Comparison of ENCODE assay signal across 8 cellular contexts in the genomic region with DNA sequence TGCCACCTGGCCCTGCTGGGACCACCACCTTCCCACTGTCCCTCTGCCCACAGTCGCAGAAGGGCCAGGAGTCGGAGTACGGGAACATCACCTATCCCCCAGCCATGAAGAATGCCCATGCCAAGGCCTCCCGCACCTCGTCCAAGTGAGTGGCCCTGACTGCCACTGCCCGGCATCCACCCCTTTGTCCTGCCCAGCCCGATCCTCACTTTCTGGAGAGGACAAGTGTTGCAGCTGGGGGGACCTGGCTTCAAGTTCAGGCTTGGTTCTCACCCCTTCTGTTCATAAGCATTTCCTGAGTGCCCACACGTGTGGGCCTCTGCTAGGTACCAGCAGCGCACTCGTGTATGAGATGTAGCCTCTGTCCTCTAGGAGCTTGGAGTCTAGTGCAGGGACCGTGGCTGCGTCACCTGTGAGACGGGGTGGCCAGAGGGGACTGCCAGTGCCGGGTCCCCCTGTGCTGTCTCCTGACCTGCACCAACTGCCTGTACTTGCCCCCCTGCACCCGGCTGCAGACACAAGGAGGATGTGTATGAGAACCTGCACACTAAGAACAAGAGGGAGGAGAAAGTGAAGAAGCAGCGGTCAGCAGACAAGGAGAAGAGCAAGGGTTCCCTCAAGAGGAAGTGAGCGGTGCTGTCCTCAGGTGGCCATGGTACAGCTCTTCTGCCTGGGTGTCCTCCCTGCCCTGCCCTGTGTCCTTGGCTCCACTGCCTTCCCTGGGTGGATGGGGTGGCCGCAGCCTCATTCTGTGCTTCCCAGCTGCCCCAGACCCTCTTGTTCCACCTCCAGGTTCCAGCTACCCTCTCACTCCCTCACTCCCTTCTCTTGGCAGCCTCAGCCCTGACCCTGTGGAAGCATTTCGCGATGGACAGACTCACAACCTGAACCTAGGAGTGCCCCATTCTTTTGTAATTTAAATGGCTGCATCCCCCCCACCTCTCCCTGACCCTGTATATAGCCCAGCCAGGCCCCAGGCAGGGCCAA. TPM values are rescaled to one million over a fixed set of nuclear protein-coding genes. Genes with fewer than 3 reads are reported as not detected.
A peak's percentile ranks its signal among the peaks of the same experiment; 100 is the strongest.
DNase-seq lines count a peak whose midpoint lies in the region; ATAC-seq and TF ChIP-seq lines count a peak whose summit lies in the region.

No MANE protein-coding gene starts in this region.

- no peaks in the 10 kb centered on the region for H3K9me3 Mint-ChIP-seq in activated CD4-positive, alpha-beta memory T cell treated with anti-CD3 and anti-CD28 coated beads, Interleukin-2, amount 10 ng/mL, durations not matched to agents 7 days and 5 days

- H3K4me1 Mint-ChIP-seq in activated CD4-positive, alpha-beta memory T cell treated with anti-CD3 and anti-CD28 coated beads, Interleukin-2, amount 10 ng/mL, durations not matched to agents 7 days and 5 days = peaks cover 93% of the 10 kb centered on the region

- CTCF ChIA-PET in activated CD4-positive, alpha-beta memory T cell treated with anti-CD3 and anti-CD28 coated beads, Interleukin-2, amount 10 ng/mL, durations not matched to agents 7 days and 5 days (lab: Charles Lee) = interaction anchor here (0.6 to 12.2 kb wide), 11 partner anchors 8 to 423 kb away, joined by 3 to 465 read pairs (median 9); a partner anchor contains a TSS

- H3K27me3 Mint-ChIP-seq in activated CD4-positive, alpha-beta memory T cell treated with anti-CD3 and anti-CD28 coated beads, Interleukin-2, amount 10 ng/mL, durations not matched to agents 7 days and 5 days = no peaks in the 10 kb centered on the region

- H3F3A ChIP-seq in DOHH2 (ENCODE audit: control insufficient read depth, insufficient read depth) = peaks cover 12% of the 10 kb centered on the region

- peaks cover 67% of the 10 kb centered on the region for H3K27me3 ChIP-seq in DOHH2 (ENCODE audit: control insufficient read depth, low read length)
- H3K27me3 ChIP-seq in iPS-15b (ENCODE audit: control insufficient read depth, insufficient read depth, low read length) = no peaks in the 10 kb centered on the region
- H3K27me3 ChIP-seq in thymus (ENCODE audit: control insufficient read depth, insufficient read depth) = no peaks in the 10 kb centered on the region

- H3K4me1 ChIP-seq in DOHH2 (ENCODE audit: control insufficient read depth, low read length) = peaks cover 72% of the 10 kb centered on the region
- H3K4me1 ChIP-seq in iPS-15b (ENCODE audit: control insufficient read depth, insufficient read depth, low read length) = peaks cover 14% of the 10 kb centered on the region
- H3K4me1 ChIP-seq in thymus (ENCODE audit: control insufficient read depth, insufficient read depth, low read length) = peaks cover 53% of the 10 kb centered on the region

- H3K4me3 Mint-ChIP-seq in activated CD4-positive, alpha-beta memory T cell treated with anti-CD3 and anti-CD28 coated beads, Interleukin-2, amount 10 ng/mL, durations not matched to agents 7 days and 5 days = peak overlapping the region; percentile 74

- H3K36me3 ChIP-seq in DOHH2 (ENCODE audit: control insufficient read depth, low read length) (peaks cover 17% of the 10 kb centered on the region), iPS-15b (ENCODE audit: control insufficient read depth, insufficient read depth, low read length) (peaks cover 9% of the 10 kb centered on the region), thymus (ENCODE audit: control insufficient read depth, insufficient read depth) (peaks cover 63% of the 10 kb centered on the region)

- no peak for ATAC-seq in HG02852 (IDR thresholded peaks at IDR 0.05; ENCODE audit: unreplicated experiment)
- ATAC-seq in GM18502 (IDR thresholded peaks at IDR 0.05; ENCODE audit: poor library complexity, unreplicated experiment) = no peak
- ATAC-seq in esophagus mucosa = no peak

- no peaks in the 10 kb centered on the region for H3K9me2 ChIP-seq in DOHH2 (replicated peaks; ENCODE audit: control insufficient read depth, low read length)

- no peak for TF ChIP-seq CTCF in DOHH2 (IDR thresholded peaks at IDR 0.05; ENCODE audit: low read depth, low read length, poor library complexity, severe bottlenecking)

- H3K4me2 ChIP-seq in DOHH2 (ENCODE audit: low read length) = peak overlapping the region; percentile 49

- no peaks in the 10 kb centered on the region for H3K79me2 ChIP-seq in DOHH2 (ENCODE audit: control insufficient read depth, low read length)

- peak overlapping the region; percentile 99 for H3K27ac Mint-ChIP-seq in activated CD4-positive, alpha-beta memory T cell treated with anti-CD3 and anti-CD28 coated beads, Interleukin-2, amount 10 ng/mL, durations not matched to agents 7 days and 5 days

- H3K27ac ChIP-seq in DOHH2 (ENCODE audit: low read depth, low read length) = no peak overlapping the region
- peak overlapping the region; percentile 69 for H3K27ac ChIP-seq in thymus (ENCODE audit: low read depth)

- 90% methylated on average over 20 of the region's 20 CpGs for WGBS in thymus

- H3K9ac ChIP-seq in iPS-15b (ENCODE audit: low read depth, low read length) = peak overlapping the region; percentile 65

- H3K4me3 ChIP-seq in DOHH2 (ENCODE audit: low read length) (no peak overlapping the region), iPS-15b (ENCODE audit: low read depth, low read length) (peak overlapping the region; percentile 18), thymus (ENCODE audit: low read length) (no peak overlapping the region)

- no peaks in the 10 kb centered on the region; the same call in none of the 2 replicates for H4K20me1 ChIP-seq in DOHH2 (ENCODE audit: control insufficient read depth, insufficient read depth, low read depth, low read length)

- POLR2A ChIA-PET in activated CD4-positive, alpha-beta memory T cell treated with anti-CD3 and anti-CD28 coated beads, Interleukin-2, amount 10 ng/mL, durations not matched to agents 7 days and 5 days (lab: Charles Lee) = interaction anchor here (0.8 to 13.2 kb wide), 19 partner anchors 9 to 271 kb away, joined by 3 to 1188 read pairs (median 8); a partner anchor contains a TSS

- peak; percentile 54 for DNase-seq in HT-29 (ENCODE audit: low spot score)
- peak; percentile 70 for DNase-seq in activated CD4-positive, alpha-beta memory T cell treated with anti-CD3 and anti-CD28 coated beads, Interleukin-2, amount 10 ng/mL, durations not matched to agents 7 days and 5 days

- H3K9me3 ChIP-seq in DOHH2 (ENCODE audit: control insufficient read depth, insufficient read depth, low read length) (no peaks in the 10 kb centered on the region), iPS-15b (ENCODE audit: control insufficient read depth, insufficient read depth, low read length) (no peaks in the 10 kb centered on the region), thymus (ENCODE audit: control insufficient read depth) (no peaks in the 10 kb centered on the region)

- peaks cover 71% of the 10 kb centered on the region for H3K36me3 Mint-ChIP-seq in activated CD4-positive, alpha-beta memory T cell treated with anti-CD3 and anti-CD28 coated beads, Interleukin-2, amount 10 ng/mL, durations not matched to agents 7 days and 5 days (ENCODE audit: low read depth)

RNA-seq across cellular contexts. Expression of a gene that starts 9.4 kb away (rescaled TPM):
- total RNA-seq in HT-29 (2014; rRNA removed; shearing (Covaris generic)) = 29.2 and 35.2 TPM in 2 replicates
- 100 to 1,000 TPM; 295 to 299 TPM for total RNA-seq in activated CD4-positive, alpha-beta memory T cell treated with anti-CD3 and anti-CD28 coated beads, Interleukin-2, amount 10 ng/mL, durations not matched to agents 7 days and 5 days
- polyA plus RNA-seq in thymus = 213 TPM
- total RNA-seq in esophagus mucosa = 17.8 TPM

RNA-seq across cellular contexts. Expression of a gene that starts 9.9 kb away (rescaled TPM):
- total RNA-seq in HT-29 (2014; rRNA removed; shearing (Covaris generic)) = 417 and 420 TPM in 2 replicates
- total RNA-seq in activated CD4-positive, alpha-beta memory T cell treated with anti-CD3 and anti-CD28 coated beads, Interleukin-2, amount 10 ng/mL, durations not matched to agents 7 days and 5 days = 100 to 1,000 TPM; 194 to 196 TPM
- polyA plus RNA-seq in thymus = 149 TPM
- total RNA-seq in esophagus mucosa = 221 TPM

RNA-seq across cellular contexts. Expression of a gene that starts 10.1 kb away (rescaled TPM):
- 59.5 and 64.0 TPM in 2 replicates for total RNA-seq in HT-29 (2014; rRNA removed; shearing (Covaris generic))
- 10 to 100 TPM; 39.4 to 50.2 TPM for total RNA-seq in activated CD4-positive, alpha-beta memory T cell treated with anti-CD3 and anti-CD28 coated beads, Interleukin-2, amount 10 ng/mL, durations not matched to agents 7 days and 5 days
- polyA plus RNA-seq in thymus = 27.6 TPM
- total RNA-seq in esophagus mucosa = 53.9 TPM

RNA-seq across cellular contexts. Expression of a gene that starts 16.8 kb away (rescaled TPM):
- 102 and 112 TPM in 2 replicates for total RNA-seq in HT-29 (2014; rRNA removed; shearing (Covaris generic))
- 100 to 1,000 TPM; 141 TPM for total RNA-seq in activated CD4-positive, alpha-beta memory T cell treated with anti-CD3 and anti-CD28 coated beads, Interleukin-2, amount 10 ng/mL, durations not matched to agents 7 days and 5 days
- 421 TPM for polyA plus RNA-seq in thymus
- total RNA-seq in esophagus mucosa = 84.0 TPM

RNA-seq across cellular contexts. Expression of a gene that starts 17.0 kb away (rescaled TPM):
- total RNA-seq in HT-29 (2014; rRNA removed; shearing (Covaris generic)) = not detected in 2 replicates
- not detected for total RNA-seq in activated CD4-positive, alpha-beta memory T cell treated with anti-CD3 and anti-CD28 coated beads, Interleukin-2, amount 10 ng/mL, durations not matched to agents 7 days and 5 days
- not detected for polyA plus RNA-seq in thymus
- total RNA-seq in esophagus mucosa = not detected
